8 cellular contexts compared by ENCODE assay signal in genomic region chr5:172443441-172444109, GRCh38. TPM values are rescaled to one million over a fixed set of nuclear protein-coding genes. Genes with fewer than 3 reads are reported as not detected.
DNase-seq lines count a peak whose midpoint lies in the region; ATAC-seq, FAIRE-seq and TF ChIP-seq lines count a peak whose summit lies in the region.

No MANE protein-coding gene starts in this region.

- H3K9me3 ChIP-seq in A673 (ENCODE audit: low read depth, low read length, poor library complexity, severe bottlenecking) (no peaks in the 10 kb centered on the region), IMR-90 (ENCODE audit: control insufficient read depth, insufficient read depth, low read length) (no peaks in the 10 kb centered on the region), aorta (ENCODE audit: control insufficient read depth, low read length) (no peaks in the 10 kb centered on the region), small intestine (ENCODE audit: control insufficient read depth, low read depth) (no peaks in the 10 kb centered on the region)

- dilution Hi-C loops in IMR-90 (cut with HindIII; ENCODE audit: low sequenced_read_pairs, unreplicated experiment), result no loop called here

- peak overlapping the region; percentile 27 for H3K4me2 ChIP-seq in IMR-90 (ENCODE audit: low read depth, low read length)

- intact Hi-C loops in A673 (cut with micrococcal nuclease; ENCODE audit: unreplicated experiment) (no loop called here), IMR-90 (cut with micrococcal nuclease) (no loop called here), posterior vena cava (cut with DNase I) (loop anchor here in 1 of 2 donors (5.0 kb wide), 1 partner anchor 1034 kb away; no protein-coding TSS in a partner anchor), aorta (cut with DNase I) (loop anchor here in 1 of 2 donors (10.0 kb wide), 1 partner anchor 149 kb away; no protein-coding TSS in a partner anchor)

- 0 out of 2 replicates have a peak, but pooled peaks have one; percentile 18 for TF ChIP-seq POLR2A in IMR-90 (IDR thresholded peaks at IDR 0.05; ENCODE audit: low read depth, low read length)

- H2BK15ac ChIP-seq in IMR-90 (ENCODE audit: low read depth, low read length), result no peak overlapping the region

- TF ChIP-seq CTCF in A673 (conservative IDR thresholded peaks at IDR 0.05; ENCODE audit: low read depth, low read length) (no peak), IMR-90 (conservative IDR thresholded peaks at IDR 0.05; ENCODE audit: low read depth, low read length) (no peak), fibroblast of mammary gland (conservative IDR thresholded peaks at IDR 0.05; ENCODE audit: control insufficient read depth, insufficient read depth, low read depth, low read length) (no peak)

- peak overlapping the region; percentile 13 for H3K4ac ChIP-seq in IMR-90 (ENCODE audit: low read depth, low read length)

- H2BK20ac ChIP-seq in IMR-90 (ENCODE audit: low read depth, low read length), result peak overlapping the region; percentile 0; the same call in 1 of the 2 replicates

- CTCF ChIA-PET in A673 (lab: Charles Lee), result no interaction called here
- CTCF ChIA-PET in IMR-90 (lab: Yijun Ruan, JAX), result interaction anchor here (0.7 kb wide), 1 partner anchor 9 kb away, joined by 3 read pairs; no protein-coding TSS in a partner anchor

- peak; percentile 47 for DNase-seq in A673 (ENCODE audit: low spot score)
- DNase-seq in IMR-90, result peak; percentile 98
- peak; percentile 11 to 31 for DNase-seq in activated CD8-positive, alpha-beta memory T cell treated with anti-CD3 and anti-CD28 coated beads for 4 hours (ENCODE audit: low read depth in 2 of 2)
- DNase-seq in fibroblast of mammary gland (ENCODE audit: low read depth), result peak; percentile 100
- DNase-seq in posterior vena cava (ENCODE audit: low spot score), result peak; percentile 96
- peak; percentile 87 to 97 for DNase-seq in aorta
- DNase-seq in small intestine, result no peak

- no peak overlapping the region for H3K9ac ChIP-seq in IMR-90 (ENCODE audit: low read depth, low read length)

- H2AFZ ChIP-seq in IMR-90 (replicated peaks; ENCODE audit: low read length, poor library complexity), result peak overlapping the region; percentile 2

- ATAC-seq in IMR-90 (ENCODE audit: low read depth) (peak; percentile 58), aorta (ENCODE audit: low FRiP score) (peak; percentile 67), HG02870 (IDR thresholded peaks at IDR 0.05; ENCODE audit: unreplicated experiment) (no peak)

- no peak overlapping the region for H3K4me3 ChIP-seq in A673 (ENCODE audit: low read depth, low read length, poor library complexity, severe bottlenecking)
- no peak overlapping the region for H3K4me3 ChIP-seq in IMR-90 (ENCODE audit: insufficient read depth, low read depth, low read length)
- H3K4me3 ChIP-seq in fibroblast of mammary gland (ENCODE audit: control insufficient read depth, low read depth, low read length), result no peak overlapping the region
- H3K4me3 ChIP-seq in aorta (ENCODE audit: low read length in 2 of 2), result no peak overlapping the region
- H3K4me3 ChIP-seq in small intestine (ENCODE audit: low read depth in 1 of 2, low read length in 2 of 2), result no peak overlapping the region

- BruUV-seq in A673 (replicated peaks; lab: Mats Ljungman, UMichigan), result no TSS peak
- no TSS peak for BruUV-seq in IMR-90 (replicated peaks; lab: Mats Ljungman, UMichigan)

- peaks cover 19 to 87% of the 10 kb centered on the region in 2 experiments for H3K79me1 ChIP-seq in IMR-90 (ENCODE audit: low read depth in 1 of 2, low read length in 2 of 2)

- in situ Hi-C loops in IMR-90 (cut with MboI; ENCODE audit: low sequenced_read_pairs), result no loop called here

- peak overlapping the region; percentile 0; the same call in 1 of the 2 replicates for H4K5ac ChIP-seq in IMR-90 (ENCODE audit: low read depth, low read length)

- H3K23ac ChIP-seq in IMR-90 (ENCODE audit: low read depth, low read length), result 0 out of 2 replicates have a peak overlapping the region, but pooled peaks have one; percentile 13

- peak overlapping the region; percentile 3; the same call in 1 of the 2 replicates for H3K18ac ChIP-seq in IMR-90 (ENCODE audit: low read depth, low read length)

- peaks cover 97% of the 10 kb centered on the region for H4K20me1 ChIP-seq in IMR-90 (ENCODE audit: insufficient read depth, low read length)

- H3K27me3 ChIP-seq in A673 (replicated peaks; ENCODE audit: insufficient read depth, low read depth, low read length, poor library complexity) (no peaks in the 10 kb centered on the region), IMR-90 (ENCODE audit: control insufficient read depth, insufficient read depth, low read length) (no peaks in the 10 kb centered on the region), aorta (ENCODE audit: control insufficient read depth in 1 of 2, insufficient read depth in 2 of 2, low read length in 1 of 2) (no peaks in the 10 kb centered on the region), small intestine (ENCODE audit: control insufficient read depth in 2 of 2, insufficient read depth in 2 of 2, low read length in 2 of 2) (no peaks in the 10 kb centered on the region)

- no peak for FAIRE-seq in small intestine (lab: Jason Lieb, UNC)

- no peak for TF ChIP-seq RAD21 in IMR-90 (IDR thresholded peaks at IDR 0.05; ENCODE audit: low read length)

- POLR2A ChIA-PET in A673 (lab: Charles Lee; ENCODE audit: low non-redundant PET), result no interaction called here
- POLR2A ChIA-PET in IMR-90 (lab: Charles Lee; ENCODE audit: unreplicated experiment), result no interaction called here

- peak overlapping the region; percentile 14; the same call in 1 of the 2 replicates for H2AK5ac ChIP-seq in IMR-90 (ENCODE audit: low read depth, low read length)

- 0 out of 4 replicates have a peak overlapping the region, but pooled peaks of 1 of the 2 experiments have one; percentile 16 for H4K8ac ChIP-seq in IMR-90 (ENCODE audit: low read depth in 2 of 2, low read length in 2 of 2)

- H3K36me3 ChIP-seq in A673 (ENCODE audit: insufficient read depth, low read length, poor library complexity, severe bottlenecking), result no peaks in the 10 kb centered on the region
- H3K36me3 ChIP-seq in IMR-90 (ENCODE audit: control insufficient read depth, insufficient read depth, low read length), result peaks cover 19% of the 10 kb centered on the region
- no peaks in the 10 kb centered on the region for H3K36me3 ChIP-seq in aorta (ENCODE audit: control insufficient read depth in 1 of 2, insufficient read depth in 2 of 2, low read length in 1 of 2)
- H3K36me3 ChIP-seq in small intestine (ENCODE audit: control insufficient read depth in 2 of 2, insufficient read depth in 2 of 2, low read length in 2 of 2), result no peaks in the 10 kb centered on the region

- no peak overlapping the region for H4K91ac ChIP-seq in IMR-90 (ENCODE audit: insufficient read depth, low read depth, low read length)

- peaks cover 16% of the 10 kb centered on the region for H3K9me1 ChIP-seq in IMR-90 (ENCODE audit: insufficient read depth, low read length)

- 27% methylated on average over 2 of the region's 10 CpGs; no CpG with 5 or more reads in 1 of the 2 experiments for WGBS in IMR-90 (ENCODE audit: extremely low coverage in 2 of 2, insufficient read length in 1 of 2), 2 experiments
- 17% methylated on average over 10 of the region's 10 CpGs for WGBS in aorta, 2 donors
- 43 to 63% (median 54%) methylated on average over 10 of the region's 10 CpGs for WGBS in small intestine, 3 donors

- H2BK5ac ChIP-seq in IMR-90 (ENCODE audit: low read depth, low read length, poor library complexity, severe bottlenecking), result no peak overlapping the region

- H2AK9ac ChIP-seq in IMR-90 (replicated peaks; ENCODE audit: low read depth, low read length, poor library complexity), result no peak overlapping the region

- H3K27ac ChIP-seq in A673 (ENCODE audit: low read depth, low read length, poor library complexity, severe bottlenecking), result no peak overlapping the region
- peak overlapping the region; percentile 5; the same call in 1 of the 2 replicates for H3K27ac ChIP-seq in IMR-90 (ENCODE audit: insufficient read depth, low read length)
- no peak overlapping the region for H3K27ac ChIP-seq in aorta (ENCODE audit: low read depth in 1 of 2, low read length in 2 of 2)
- peak overlapping the region in 1 of 2 donors; percentile 56 for H3K27ac ChIP-seq in small intestine (ENCODE audit: low read depth in 1 of 2, low read length in 1 of 2)

- no peak overlapping the region for H3K56ac ChIP-seq in IMR-90 (ENCODE audit: extremely low read depth, insufficient read depth, low read length)

- peaks cover 7% of the 10 kb centered on the region for H3K4me1 ChIP-seq in A673 (ENCODE audit: insufficient read depth, low read length, poor library complexity, severe bottlenecking)
- peaks cover 27% of the 10 kb centered on the region for H3K4me1 ChIP-seq in IMR-90 (ENCODE audit: control insufficient read depth, insufficient read depth, low read length)
- H3K4me1 ChIP-seq in aorta (ENCODE audit: control insufficient read depth in 1 of 2, insufficient read depth in 2 of 2, low read length in 2 of 2), result no peaks in the 10 kb centered on the region
- H3K4me1 ChIP-seq in small intestine (ENCODE audit: control insufficient read depth in 2 of 2, insufficient read depth in 1 of 2, low read depth in 1 of 2, low read length in 1 of 2), result peaks cover 0 to 2% of the 10 kb centered on the region in 2 donors

- H3K14ac ChIP-seq in IMR-90 (replicated peaks; ENCODE audit: low read depth, low read length), result 0 out of 2 replicates have a peak overlapping the region, but pooled peaks have one; percentile 11

- no peak overlapping the region for H2BK120ac ChIP-seq in IMR-90 (ENCODE audit: low read depth, low read length)

TF ChIP-seq in IMR-90, 13 proteins besides CTCF, POLR2A, EP300 and RAD21 (continues in another document):
- TF ChIP-seq MAZ (IDR thresholded peaks at IDR 0.05; ENCODE audit: borderline replicate concordance, low read depth, low read length) (peak; percentile 84), USF2 (IDR thresholded peaks at IDR 0.05; ENCODE audit: low read depth, low read length) (no peak), MXI1 (IDR thresholded peaks at IDR 0.05; ENCODE audit: borderline replicate concordance, low read depth, low read length) (no peak), FOS (IDR thresholded peaks at IDR 0.05; ENCODE audit: low read depth, low read length) (peak; percentile 67), NFE2L2 (IDR thresholded peaks at IDR 0.05; ENCODE audit: low read depth, low read length) (peak; percentile 84)

RNA-seq across cellular contexts. Expression of gene SH3PXD2B, which starts 10.8 kb away (rescaled TPM):
- total RNA-seq in A673 (2021) (28.1 and 32.1 TPM in 2 replicates), IMR-90 (2012; rRNA removed) (7.8 and 8.2 TPM in 2 replicates), posterior vena cava (100 to 1,000 TPM in 1 of 2 donors, 10 to 100 TPM in 1; 85.2 to 114 TPM), aorta (10 to 100 TPM; 43.3 to 69.1 TPM)
- polyA plus RNA-seq in IMR-90 (2012; rRNA removed) (14.4 and 15.0 TPM in 2 replicates), aorta (1 to 10 TPM; 4.5 to 7.3 TPM), small intestine (10 to 100 TPM in 1 of 3 donors, 1 to 10 TPM in 2; 1.1 to 11.0 (median 1.9) TPM)
- polyA plus RNA-seq in IMR-90 (2012; cell fraction: cytosol; rRNA removed), result 6.6 and 11.4 TPM in 2 replicates
- 16.7 and 24.7 TPM in 2 replicates for polyA plus RNA-seq in IMR-90 (2012; cell fraction: nucleus; rRNA removed; ENCODE audit: low replicate concordance)
